10 cellular contexts compared by ENCODE assay signal in genomic region chr6:153790881-153791473, GRCh38.
A peak's percentile ranks its signal among the peaks of the same experiment; 100 is the strongest.
DNase-seq lines count a peak whose midpoint lies in the region; ATAC-seq and TF ChIP-seq lines count a peak whose summit lies in the region.
"Had no signal": no experiment of that assay in that cellular context is flagged by ENCODE, and none has a peak within 500 bp of the region (broad histone marks: within the 10 kb centered on the region; RNA-seq: fewer than 3 reads in every experiment).

No MANE protein-coding gene starts in this region.

- H3K23ac ChIP-seq in mesendoderm (ENCODE audit: low read length): no peak overlapping the region

- no peak overlapping the region for H2BK15ac ChIP-seq in mesendoderm (replicated peaks; ENCODE audit: low read depth)

- H3K36me3 ChIP-seq in GM06990 (ENCODE audit: control insufficient read depth, insufficient read depth, low read length) (no peaks in the 10 kb centered on the region), adipocyte (ENCODE audit: control insufficient read depth, insufficient read depth, low read length, severe bottlenecking) (no peaks in the 10 kb centered on the region), mesendoderm (ENCODE audit: control insufficient read depth, insufficient read depth, low read length) (no peaks in the 10 kb centered on the region)
- H3K36me3 ChIP-seq: colonic mucosa had no signal

- TF ChIP-seq CTCF in GM06990 (IDR thresholded peaks at IDR 0.05; ENCODE audit: insufficient read depth, low read length, poor library complexity, severe bottlenecking): peak; percentile 40

- no peak for DNase-seq in GM06990 (ENCODE audit: extremely low read depth, insufficient read length)
- DNase-seq in Jurkat, Clone E6-1 (ENCODE audit: low read depth, low spot score): peak; percentile 19
- no peak for DNase-seq in adipocyte (ENCODE audit: low read depth)
- DNase-seq in mesendoderm: peak; percentile 63
- DNase-seq in NCI-H2107 treated with DMSO at 0.1 percent for 48 hours (lab: John Stamatoyannopoulos, UW; ENCODE audit: unreplicated experiment): no peak
- no peak for DNase-seq in stimulated activated CD4-positive, alpha-beta T cell treated with anti-CD3 and anti-CD28 coated beads, Interleukin-4, amount 100 ng/mL, for 24 hours
- DNase-seq: colonic mucosa, NCI-H1092 treated with DMSO at 0.1 percent for 48 hours, T-helper 1 cell had no signal

- no peak overlapping the region for H2BK120ac ChIP-seq in mesendoderm (ENCODE audit: low read depth, low read length)

- no peaks in the 10 kb centered on the region for H3K79me2 ChIP-seq in mesendoderm (ENCODE audit: control insufficient read depth, insufficient read depth, low read length)

- H2BK5ac ChIP-seq in mesendoderm (ENCODE audit: low read length): no peak overlapping the region

- no peak overlapping the region for H3K27ac ChIP-seq in mesendoderm (ENCODE audit: low read depth, low read length)
- H3K27ac ChIP-seq: colonic mucosa had no signal

- no peak overlapping the region for H3K4me3 ChIP-seq in GM06990 (replicated peaks; ENCODE audit: low read depth, low read length)
- H3K4me3 ChIP-seq in Jurkat, Clone E6-1 (ENCODE audit: low read length): no peak overlapping the region
- peak overlapping the region; percentile 40 for H3K4me3 ChIP-seq in adipocyte (ENCODE audit: low read length)
- H3K4me3 ChIP-seq in mesendoderm (ENCODE audit: low read length): no peak overlapping the region
- H3K4me3 ChIP-seq: colonic mucosa had no signal

- no peak overlapping the region for H3K4me2 ChIP-seq in mesendoderm (ENCODE audit: low read length)

- H4K5ac ChIP-seq in mesendoderm (ENCODE audit: low read length): no peak overlapping the region

- H3K4me1 ChIP-seq in adipocyte (ENCODE audit: control insufficient read depth, insufficient read depth, low read length) (peaks cover 24% of the 10 kb centered on the region), mesendoderm (ENCODE audit: control insufficient read depth, low read depth, low read length) (no peaks in the 10 kb centered on the region)
- H3K4me1 ChIP-seq: colonic mucosa had no signal

- H3K9ac ChIP-seq in adipocyte (ENCODE audit: low read length): no peak overlapping the region
- no peak overlapping the region for H3K9ac ChIP-seq in mesendoderm (ENCODE audit: low read length)

- no peak overlapping the region for H3K56ac ChIP-seq in mesendoderm (ENCODE audit: low read length)

- ATAC-seq in HG03342 (IDR thresholded peaks at IDR 0.05; ENCODE audit: unreplicated experiment): no peak

- no peak overlapping the region for H3K4ac ChIP-seq in mesendoderm (ENCODE audit: low read depth, low read length)

- no peak overlapping the region for H2AK5ac ChIP-seq in mesendoderm (ENCODE audit: low read length)

- no CpG with 5 or more reads among the region's 1 CpG for WGBS in mesendoderm (ENCODE audit: extremely low coverage, insufficient coverage, low lambda C conversion rate)

- H3K27me3 ChIP-seq in GM06990 (replicated peaks; ENCODE audit: control insufficient read depth, insufficient read depth, low read length) (no peaks in the 10 kb centered on the region), adipocyte (replicated peaks; ENCODE audit: control insufficient read depth, insufficient read depth, low read length) (no peaks in the 10 kb centered on the region), mesendoderm (ENCODE audit: insufficient read depth, low read length, poor library complexity) (no peaks in the 10 kb centered on the region)
- H3K27me3 ChIP-seq: colonic mucosa had no signal

- H4K8ac ChIP-seq in mesendoderm (ENCODE audit: low read depth, low read length): no peak overlapping the region

- H3K18ac ChIP-seq in mesendoderm (ENCODE audit: low read length): no peak overlapping the region

- H3K79me1 ChIP-seq in mesendoderm (ENCODE audit: low read length): no peaks in the 10 kb centered on the region

- H3K9me3 ChIP-seq in adipocyte (ENCODE audit: control insufficient read depth, low read length): no peaks in the 10 kb centered on the region
- H3K9me3 ChIP-seq: colonic mucosa had no signal

Comparison
In these comparisons a context has a peak if more than half of its experiments do, and no peak if none do; other contexts are left out.
1. DNase-seq: peak in Jurkat, Clone E6-1 (single experiment) and mesendoderm (single experiment); none in GM06990 (single experiment), adipocyte (single experiment), NCI-H2107 treated with DMSO at 0.1 percent for 48 hours (single experiment) and stimulated activated CD4-positive, alpha-beta T cell treated with anti-CD3 and anti-CD28 coated beads, Interleukin-4, amount 100 ng/mL, for 24 hours (single experiment).